In genomic region chr16:87794485-87795078, GRCh38 we compare ENCODE assay signal across 21 cellular contexts.
"Had no signal": no experiment of that assay in that cellular context is flagged by ENCODE, and none has a peak within 500 bp of the region (broad histone marks: within the 10 kb centered on the region; RNA-seq: fewer than 3 reads in every experiment).

No MANE protein-coding gene starts in this region.

- H3K9me3 ChIP-seq: gastrocnemius medialis, left lung, lower lobe of right lung, psoas muscle, testis had no signal

- FAIRE-seq: endometrium had no signal

- H3K4me3 Mint-ChIP-seq: memory B cell; mesothelial cell of epicardium; natural killer cell; stimulated activated naive B cell treated with anti-CD40 and anti-IgM and Interleukin-4, amounts not matched to agents 10 μg/mL and 1 μg/mL and 100 μg/mL, for 72 hours; stimulated activated naive CD8-positive, alpha-beta T cell treated with anti-CD3 and anti-CD28 coated beads, Interleukin-15, amount 100 ng/mL, for 72 hours had no signal

- H3K27ac Mint-ChIP-seq: memory B cell; mesothelial cell of epicardium; natural killer cell; stimulated activated naive B cell treated with anti-CD40 and anti-IgM and Interleukin-4, amounts not matched to agents 10 μg/mL and 1 μg/mL and 100 μg/mL, for 72 hours had no signal

- H3K4me3 ChIP-seq: gastrocnemius medialis, left lung, lower lobe of right lung, psoas muscle, skin epidermis, testis, tibial nerve had no signal

- H3K27ac ChIP-seq: gastrocnemius medialis, left lung, lower lobe of right lung, psoas muscle, skin epidermis, testis, tibial nerve had no signal

- DNase-seq: effector memory CD4-positive, alpha-beta T cell; gastrocnemius medialis; islet precursor cell; left lung; lower lobe of right lung; natural killer cell; occipital lobe; psoas muscle; retina; stimulated activated CD4-positive, alpha-beta T cell treated with anti-CD3 and anti-CD28 coated beads, Interleukin-2, amount 100 ng/mL, for 24 hours; stimulated activated CD4-positive, alpha-beta T cell treated with anti-CD3 and anti-CD28 coated beads, Interleukin-4, amount 100 ng/mL, for 4 hours; stimulated activated naive B cell treated with anti-CD40 and anti-IgM and Interleukin-4, amounts not matched to agents 10 μg/mL and 1 μg/mL and 100 μg/mL, for 72 hours; stimulated activated naive CD8-positive, alpha-beta T cell treated with anti-CD3 and anti-CD28 coated beads, Interleukin-15, amount 100 ng/mL, for 72 hours; testis had no signal

- H3K36me3 ChIP-seq: gastrocnemius medialis, left lung, lower lobe of right lung, tibial nerve had no signal

- H3K36me3 Mint-ChIP-seq: memory B cell; mesothelial cell of epicardium; natural killer cell; stimulated activated naive B cell treated with anti-CD40 and anti-IgM and Interleukin-4, amounts not matched to agents 10 μg/mL and 1 μg/mL and 100 μg/mL, for 72 hours had no signal

- H3K27me3 Mint-ChIP-seq: memory B cell; stimulated activated naive CD8-positive, alpha-beta T cell treated with anti-CD3 and anti-CD28 coated beads, Interleukin-15, amount 100 ng/mL, for 72 hours had no signal

- H3K4me1 ChIP-seq: lower lobe of right lung, testis, tibial nerve had no signal

- H3K27me3 ChIP-seq: gastrocnemius medialis, left lung, testis, tibial nerve had no signal

- ATAC-seq: esophagus mucosa; gastrocnemius medialis; left lung; natural killer cell; psoas muscle; sciatic nerve; stimulated activated naive B cell treated with anti-CD40 and anti-IgM and Interleukin-4, amounts not matched to agents 10 μg/mL and 1 μg/mL and 100 μg/mL, for 72 hours; stimulated activated naive CD8-positive, alpha-beta T cell treated with anti-CD3 and anti-CD28 coated beads, Interleukin-15, amount 100 ng/mL, for 72 hours had no signal

- H3K4me1 Mint-ChIP-seq: memory B cell; natural killer cell; stimulated activated naive B cell treated with anti-CD40 and anti-IgM and Interleukin-4, amounts not matched to agents 10 μg/mL and 1 μg/mL and 100 μg/mL, for 72 hours; stimulated activated naive CD8-positive, alpha-beta T cell treated with anti-CD3 and anti-CD28 coated beads, Interleukin-15, amount 100 ng/mL, for 72 hours had no signal

- H3K9me3 Mint-ChIP-seq: memory B cell; mesothelial cell of epicardium; natural killer cell; stimulated activated naive CD8-positive, alpha-beta T cell treated with anti-CD3 and anti-CD28 coated beads, Interleukin-15, amount 100 ng/mL, for 72 hours had no signal
